In the genomic region with DNA sequence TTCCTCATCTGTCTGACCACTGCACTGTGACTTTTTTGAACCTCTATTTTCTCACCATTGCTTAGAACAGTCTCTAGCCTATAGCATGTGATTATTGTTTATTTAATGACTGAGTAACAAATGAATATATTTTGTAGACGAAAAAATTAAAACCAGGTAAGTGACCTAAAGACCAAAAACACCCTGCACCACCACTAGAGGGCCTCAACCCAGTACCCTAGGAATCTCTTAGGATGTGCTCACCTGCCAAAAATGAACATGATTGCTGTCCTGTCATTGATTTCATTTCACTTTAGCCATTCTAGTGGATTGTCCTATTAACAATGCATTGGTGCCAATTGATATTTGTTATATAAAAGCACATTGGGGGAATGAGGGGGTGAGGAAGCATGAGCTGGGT, we compare ENCODE assay signal across 2 cellular contexts.
TF ChIP-seq lines count a peak whose summit lies in the region.

No MANE protein-coding gene starts in this region.

TF ChIP-seq in GM23338, 12 proteins besides CTCF, POLR2A, EP300 and RAD21 (continued from another document and continues in another):
- TF ChIP-seq, protein P1, sequence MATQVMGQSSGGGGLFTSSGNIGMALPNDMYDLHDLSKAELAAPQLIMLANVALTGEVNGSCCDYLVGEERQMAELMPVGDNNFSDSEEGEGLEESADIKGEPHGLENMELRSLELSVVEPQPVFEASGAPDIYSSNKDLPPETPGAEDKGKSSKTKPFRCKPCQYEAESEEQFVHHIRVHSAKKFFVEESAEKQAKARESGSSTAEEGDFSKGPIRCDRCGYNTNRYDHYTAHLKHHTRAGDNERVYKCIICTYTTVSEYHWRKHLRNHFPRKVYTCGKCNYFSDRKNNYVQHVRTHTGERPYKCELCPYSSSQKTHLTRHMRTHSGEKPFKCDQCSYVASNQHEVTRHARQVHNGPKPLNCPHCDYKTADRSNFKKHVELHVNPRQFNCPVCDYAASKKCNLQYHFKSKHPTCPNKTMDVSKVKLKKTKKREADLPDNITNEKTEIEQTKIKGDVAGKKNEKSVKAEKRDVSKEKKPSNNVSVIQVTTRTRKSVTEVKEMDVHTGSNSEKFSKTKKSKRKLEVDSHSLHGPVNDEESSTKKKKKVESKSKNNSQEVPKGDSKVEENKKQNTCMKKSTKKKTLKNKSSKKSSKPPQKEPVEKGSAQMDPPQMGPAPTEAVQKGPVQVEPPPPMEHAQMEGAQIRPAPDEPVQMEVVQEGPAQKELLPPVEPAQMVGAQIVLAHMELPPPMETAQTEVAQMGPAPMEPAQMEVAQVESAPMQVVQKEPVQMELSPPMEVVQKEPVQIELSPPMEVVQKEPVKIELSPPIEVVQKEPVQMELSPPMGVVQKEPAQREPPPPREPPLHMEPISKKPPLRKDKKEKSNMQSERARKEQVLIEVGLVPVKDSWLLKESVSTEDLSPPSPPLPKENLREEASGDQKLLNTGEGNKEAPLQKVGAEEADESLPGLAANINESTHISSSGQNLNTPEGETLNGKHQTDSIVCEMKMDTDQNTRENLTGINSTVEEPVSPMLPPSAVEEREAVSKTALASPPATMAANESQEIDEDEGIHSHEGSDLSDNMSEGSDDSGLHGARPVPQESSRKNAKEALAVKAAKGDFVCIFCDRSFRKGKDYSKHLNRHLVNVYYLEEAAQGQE (IDR thresholded peaks at IDR 0.05; ENCODE audit: unreplicated experiment): no peak
- TF ChIP-seq JUNB (IDR thresholded peaks at IDR 0.05; ENCODE audit: unreplicated experiment) (no peak), CREB1 (CRISPR knock-in tag; IDR thresholded peaks at IDR 0.05; ENCODE audit: low read depth) (no peak), ZNF462 (CRISPR knock-in tag; IDR thresholded peaks at IDR 0.05) (no peak), ETS1 (IDR thresholded peaks at IDR 0.05) (no peak), STAT1 (IDR thresholded peaks at IDR 0.05; ENCODE audit: unreplicated experiment) (no peak), ZNF114 (CRISPR knock-in tag; IDR thresholded peaks at IDR 0.05) (no peak), NANOG (IDR thresholded peaks at IDR 0.05; ENCODE audit: borderline replicate concordance) (no peak), EZH2 (IDR thresholded peaks at IDR 0.05; ENCODE audit: low read depth, unreplicated experiment) (no peak), ZNF331 (CRISPR knock-in tag; IDR thresholded peaks at IDR 0.05; ENCODE audit: low read depth) (no peak)

TF ChIP-seq in GM12878, 131 proteins besides CTCF, POLR2A, EP300 and RAD21 (continued from another document):
- TF ChIP-seq, protein P2, sequence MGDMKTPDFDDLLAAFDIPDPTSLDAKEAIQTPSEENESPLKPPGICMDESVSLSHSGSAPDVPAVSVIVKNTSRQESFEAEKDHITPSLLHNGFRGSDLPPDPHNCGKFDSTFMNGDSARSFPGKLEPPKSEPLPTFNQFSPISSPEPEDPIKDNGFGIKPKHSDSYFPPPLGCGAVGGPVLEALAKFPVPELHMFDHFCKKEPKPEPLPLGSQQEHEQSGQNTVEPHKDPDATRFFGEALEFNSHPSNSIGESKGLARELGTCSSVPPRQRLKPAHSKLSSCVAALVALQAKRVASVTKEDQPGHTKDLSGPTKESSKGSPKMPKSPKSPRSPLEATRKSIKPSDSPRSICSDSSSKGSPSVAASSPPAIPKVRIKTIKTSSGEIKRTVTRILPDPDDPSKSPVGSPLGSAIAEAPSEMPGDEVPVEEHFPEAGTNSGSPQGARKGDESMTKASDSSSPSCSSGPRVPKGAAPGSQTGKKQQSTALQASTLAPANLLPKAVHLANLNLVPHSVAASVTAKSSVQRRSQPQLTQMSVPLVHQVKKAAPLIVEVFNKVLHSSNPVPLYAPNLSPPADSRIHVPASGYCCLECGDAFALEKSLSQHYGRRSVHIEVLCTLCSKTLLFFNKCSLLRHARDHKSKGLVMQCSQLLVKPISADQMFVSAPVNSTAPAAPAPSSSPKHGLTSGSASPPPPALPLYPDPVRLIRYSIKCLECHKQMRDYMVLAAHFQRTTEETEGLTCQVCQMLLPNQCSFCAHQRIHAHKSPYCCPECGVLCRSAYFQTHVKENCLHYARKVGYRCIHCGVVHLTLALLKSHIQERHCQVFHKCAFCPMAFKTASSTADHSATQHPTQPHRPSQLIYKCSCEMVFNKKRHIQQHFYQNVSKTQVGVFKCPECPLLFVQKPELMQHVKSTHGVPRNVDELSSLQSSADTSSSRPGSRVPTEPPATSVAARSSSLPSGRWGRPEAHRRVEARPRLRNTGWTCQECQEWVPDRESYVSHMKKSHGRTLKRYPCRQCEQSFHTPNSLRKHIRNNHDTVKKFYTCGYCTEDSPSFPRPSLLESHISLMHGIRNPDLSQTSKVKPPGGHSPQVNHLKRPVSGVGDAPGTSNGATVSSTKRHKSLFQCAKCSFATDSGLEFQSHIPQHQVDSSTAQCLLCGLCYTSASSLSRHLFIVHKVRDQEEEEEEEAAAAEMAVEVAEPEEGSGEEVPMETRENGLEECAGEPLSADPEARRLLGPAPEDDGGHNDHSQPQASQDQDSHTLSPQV (IDR thresholded peaks at IDR 0.05): no peak
- TF ChIP-seq FOXM1 (IDR thresholded peaks at IDR 0.05; ENCODE audit: low read depth, low read length) (no peak), ZSCAN29 (IDR thresholded peaks at IDR 0.05) (no peak), KDM1A (IDR thresholded peaks at IDR 0.05; ENCODE audit: borderline replicate concordance) (no peak)
- TF ChIP-seq, protein P3, sequence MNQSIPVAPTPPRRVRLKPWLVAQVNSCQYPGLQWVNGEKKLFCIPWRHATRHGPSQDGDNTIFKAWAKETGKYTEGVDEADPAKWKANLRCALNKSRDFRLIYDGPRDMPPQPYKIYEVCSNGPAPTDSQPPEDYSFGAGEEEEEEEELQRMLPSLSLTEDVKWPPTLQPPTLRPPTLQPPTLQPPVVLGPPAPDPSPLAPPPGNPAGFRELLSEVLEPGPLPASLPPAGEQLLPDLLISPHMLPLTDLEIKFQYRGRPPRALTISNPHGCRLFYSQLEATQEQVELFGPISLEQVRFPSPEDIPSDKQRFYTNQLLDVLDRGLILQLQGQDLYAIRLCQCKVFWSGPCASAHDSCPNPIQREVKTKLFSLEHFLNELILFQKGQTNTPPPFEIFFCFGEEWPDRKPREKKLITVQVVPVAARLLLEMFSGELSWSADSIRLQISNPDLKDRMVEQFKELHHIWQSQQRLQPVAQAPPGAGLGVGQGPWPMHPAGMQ (IDR thresholded peaks at IDR 0.05; ENCODE audit: borderline replicate concordance): no peak
TF ChIP-seq in GM12878: peak in this region for 0.
